Comparison of ENCODE assay signal across 29 cellular contexts in the genomic region with DNA sequence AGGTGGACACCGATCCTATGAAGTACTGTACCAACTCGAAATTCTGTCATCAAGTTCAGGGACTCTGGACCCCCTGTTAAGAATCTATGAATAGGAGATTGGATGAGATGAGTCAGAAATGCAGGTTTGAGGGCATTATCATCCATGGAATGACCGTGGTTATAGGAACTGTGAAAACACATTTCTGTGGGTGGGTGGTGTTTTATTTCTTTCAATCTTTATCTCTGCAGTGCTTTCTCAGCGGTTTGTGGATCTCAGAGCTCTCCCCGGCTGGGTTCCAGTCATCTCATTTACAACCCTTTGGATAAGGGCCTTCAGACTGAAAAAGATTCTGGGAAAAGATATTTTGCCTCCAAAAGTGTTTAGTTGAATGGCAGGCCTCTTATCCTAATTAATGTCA.
"Had no signal": no experiment of that assay in that cellular context is flagged by ENCODE, and none has a peak within 500 bp of the region (broad histone marks: within the 10 kb centered on the region; RNA-seq: fewer than 3 reads in every experiment).

No MANE protein-coding gene starts in this region.

- H3K36me3 Mint-ChIP-seq: activated CD8-positive, alpha-beta memory T cell treated with anti-CD3 and anti-CD28 coated beads, Interleukin-2, amount 10 ng/mL, durations not matched to agents 7 days and 5 days; activated naive CD4-positive, alpha-beta T cell treated with anti-CD3 and anti-CD28 coated beads, Interleukin-2, amount 50 U/mL, for 24 hours; naive B cell; WTC11 had no signal

- H3K9me3 Mint-ChIP-seq: activated CD4-positive, alpha-beta T cell treated with anti-CD3 and anti-CD28 coated beads, Interleukin-2, amount 10 ng/mL, durations not matched to agents 7 days and 5 days; activated naive CD4-positive, alpha-beta T cell treated with anti-CD3 and anti-CD28 coated beads, Interleukin-2, amount 50 U/mL, for 24 hours; activated naive CD8-positive, alpha-beta T cell treated with anti-CD3 and anti-CD28 coated beads, Interleukin-2, amount 50 U/mL, for 24 hours; activated T-helper 2 cell treated with anti-CD3 and anti-CD28 coated beads, Interferon-gamma antibody, Interleukin-2, Interleukin-4, amounts not matched to agents 10 μg/mL and 5 μg/mL and 100 μg/mL, durations not matched to agents 14 hours and 24 hours and 36 hours; dendritic cell treated with granulocyte-macrophage colony-stimulating factor and Interleukin-4, amounts not matched to agents 40 ng/mL and 50 ng/mL, for 4 days; endodermal cell; naive B cell; T-helper 1 cell treated with Interleukin-12 subunit alpha and Interleukin-12 subunit beta and Interleukin-4 antibody, amounts not matched to agents 30 μg/mL and 1 μg/mL, for 36 hours; WTC11 had no signal

- H3K4me1 ChIP-seq: testis had no signal

- H3K27me3 Mint-ChIP-seq: activated naive CD4-positive, alpha-beta T cell treated with anti-CD3 and anti-CD28 coated beads, Interleukin-2, amount 50 U/mL, for 24 hours; progenitor cell of endocrine pancreas had no signal

- DNase-seq: activated CD4-positive, alpha-beta T cell treated with anti-CD3 and anti-CD28 coated beads for 1 hour; activated CD4-positive, alpha-beta T cell treated with anti-CD3 and anti-CD28 coated beads, Interleukin-2, amount 10 ng/mL, durations not matched to agents 7 days and 5 days; activated CD8-positive, alpha-beta memory T cell treated with anti-CD3 and anti-CD28 coated beads, Interleukin-2, amount 10 ng/mL, durations not matched to agents 7 days and 5 days; activated CD8-positive, alpha-beta T cell treated with anti-CD3 and anti-CD28 coated beads, Interleukin-2, amount 10 ng/mL, durations not matched to agents 7 days and 5 days; activated naive CD8-positive, alpha-beta T cell treated with anti-CD3 and anti-CD28 coated beads, Interleukin-2, amount 50 U/mL, for 24 hours; activated T-cell treated with anti-CD3 and anti-CD28 coated beads, Interleukin-2, amount 50 U/mL, for 48 hours; anterior cingulate cortex; caudate nucleus; endodermal cell; left cardiac atrium; left ventricle myocardium superior; naive B cell; ovary; right lobe of liver; stimulated activated CD4-positive, alpha-beta T cell treated with anti-CD3 and anti-CD28 coated beads, Interleukin-12 subunit alpha, Interleukin-12 subunit beta, amount 100 ng/mL, for 4 hours; stimulated activated CD4-positive, alpha-beta T cell treated with anti-CD3 and anti-CD28 coated beads, Interleukin-4, amount 100 ng/mL, for 1 hour; stimulated activated naive CD8-positive, alpha-beta T cell treated with anti-CD3 and anti-CD28 coated beads, Interleukin-15, Interleukin-2, amounts not matched to agents 100 U/mL and 50 U/mL, for 24 hours; SW 1271; T-helper 9 cell; testis; transverse colon had no signal

- H3K27ac Mint-ChIP-seq: activated CD4-positive, alpha-beta T cell treated with anti-CD3 and anti-CD28 coated beads, Interleukin-2, amount 10 ng/mL, durations not matched to agents 7 days and 5 days; activated CD8-positive, alpha-beta memory T cell treated with anti-CD3 and anti-CD28 coated beads, Interleukin-2, amount 10 ng/mL, durations not matched to agents 7 days and 5 days; activated CD8-positive, alpha-beta T cell treated with anti-CD3 and anti-CD28 coated beads, Interleukin-2, amount 10 ng/mL, durations not matched to agents 7 days and 5 days; activated naive CD4-positive, alpha-beta T cell treated with anti-CD3 and anti-CD28 coated beads, Interleukin-2, amount 50 U/mL, for 24 hours; activated naive CD8-positive, alpha-beta T cell treated with anti-CD3 and anti-CD28 coated beads, Interleukin-2, amount 50 U/mL, for 24 hours; activated T-helper 2 cell treated with anti-CD3 and anti-CD28 coated beads, Interferon-gamma antibody, Interleukin-2, Interleukin-4, amounts not matched to agents 10 μg/mL and 5 μg/mL and 100 μg/mL, durations not matched to agents 14 hours and 24 hours and 36 hours; dendritic cell treated with granulocyte-macrophage colony-stimulating factor and Interleukin-4, amounts not matched to agents 40 ng/mL and 50 ng/mL, for 4 days; endodermal cell; naive B cell; progenitor cell of endocrine pancreas; T-helper 1 cell treated with Interleukin-12 subunit alpha and Interleukin-12 subunit beta and Interleukin-4 antibody, amounts not matched to agents 30 μg/mL and 1 μg/mL, for 36 hours; WTC11 had no signal

- H3K27me3 ChIP-seq: ovary, right lobe of liver, testis, transverse colon had no signal

- ATAC-seq: activated CD8-positive, alpha-beta memory T cell treated with anti-CD3 and anti-CD28 coated beads, Interleukin-2, amount 10 ng/mL, durations not matched to agents 7 days and 5 days; activated CD8-positive, alpha-beta T cell treated with anti-CD3 and anti-CD28 coated beads, Interleukin-2, amount 10 ng/mL, durations not matched to agents 7 days and 5 days; activated naive CD8-positive, alpha-beta T cell treated with anti-CD3 and anti-CD28 coated beads, Interleukin-2, amount 50 U/mL, for 24 hours; left cardiac atrium; left ventricle myocardium superior; right lobe of liver; stimulated activated naive CD8-positive, alpha-beta T cell treated with anti-CD3 and anti-CD28 coated beads, Interleukin-15, Interleukin-2, amounts not matched to agents 100 U/mL and 50 U/mL, for 24 hours; WTC11 had no signal

- H3K4me3 Mint-ChIP-seq: activated CD4-positive, alpha-beta T cell treated with anti-CD3 and anti-CD28 coated beads, Interleukin-2, amount 10 ng/mL, durations not matched to agents 7 days and 5 days; activated CD8-positive, alpha-beta memory T cell treated with anti-CD3 and anti-CD28 coated beads, Interleukin-2, amount 10 ng/mL, durations not matched to agents 7 days and 5 days; activated CD8-positive, alpha-beta T cell treated with anti-CD3 and anti-CD28 coated beads, Interleukin-2, amount 10 ng/mL, durations not matched to agents 7 days and 5 days; activated naive CD4-positive, alpha-beta T cell treated with anti-CD3 and anti-CD28 coated beads, Interleukin-2, amount 50 U/mL, for 24 hours; activated naive CD8-positive, alpha-beta T cell treated with anti-CD3 and anti-CD28 coated beads, Interleukin-2, amount 50 U/mL, for 24 hours; dendritic cell treated with granulocyte-macrophage colony-stimulating factor and Interleukin-4, amounts not matched to agents 40 ng/mL and 50 ng/mL, for 4 days; endodermal cell; T-helper 1 cell treated with Interleukin-12 subunit alpha and Interleukin-12 subunit beta and Interleukin-4 antibody, amounts not matched to agents 30 μg/mL and 1 μg/mL, for 36 hours; WTC11 had no signal

- H3K27ac ChIP-seq: esophagus muscularis mucosa, ovary, right lobe of liver, skin epidermis, testis, transverse colon had no signal

- H3K36me3 ChIP-seq: esophagus muscularis mucosa, ovary, right lobe of liver, transverse colon had no signal

- H3K4me3 ChIP-seq: esophagus muscularis mucosa, ovary, right lobe of liver, skin epidermis, testis, transverse colon had no signal
